ENCODE assay signal across 8 cellular contexts in the genomic region with DNA sequence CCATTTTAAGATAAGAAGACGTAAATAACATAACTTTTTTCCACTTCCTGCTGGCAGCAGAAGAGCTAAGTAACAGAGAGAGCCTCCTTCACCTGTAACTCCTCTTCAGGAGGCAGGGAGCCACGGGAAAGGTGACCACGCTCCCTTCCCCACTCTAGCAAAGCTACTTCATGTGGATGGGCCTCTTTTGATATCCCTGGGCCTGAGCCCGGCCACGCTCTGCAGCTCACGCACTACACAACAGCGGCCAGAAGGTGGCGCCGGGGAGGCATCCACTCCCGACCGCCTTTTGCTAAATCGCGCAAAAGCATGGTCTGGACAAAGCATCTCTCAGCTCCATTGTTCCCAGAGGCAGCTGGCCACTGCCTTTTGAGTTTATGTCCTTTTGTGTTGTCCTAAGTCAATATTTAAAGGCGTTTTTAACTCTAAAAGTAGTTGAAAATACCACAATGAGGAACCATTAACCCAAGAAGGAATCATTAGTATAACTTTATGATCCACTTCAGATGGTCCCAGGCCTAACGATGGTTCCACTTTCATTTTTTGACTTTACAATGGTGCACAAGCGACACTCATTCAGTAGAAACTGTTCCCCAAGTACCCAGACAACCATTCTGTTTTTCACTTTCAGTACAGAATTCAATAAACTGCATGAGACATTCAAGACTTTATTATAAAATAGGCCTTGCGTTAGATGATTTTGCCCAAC. TPM values are rescaled to one million over a fixed set of nuclear protein-coding genes. Genes with fewer than 3 reads are reported as not detected.
DNase-seq lines count a peak whose midpoint lies in the region; ATAC-seq and TF ChIP-seq lines count a peak whose summit lies in the region.

No MANE protein-coding gene starts in this region.

- peaks cover 2% of the 10 kb centered on the region for H3K4me1 Mint-ChIP-seq in endothelial cell (ENCODE audit: unreplicated experiment)

- peak; percentile 27 for DNase-seq in DMS 273 treated with DMSO at 0.1 percent for 48 hours (lab: John Stamatoyannopoulos, UW)
- DNase-seq in HS-27A (ENCODE audit: low read depth) = peak; percentile 36
- peak; percentile 80 for DNase-seq in NOMO-1 treated with DMSO at 0.1 percent for 48 hours (lab: John Stamatoyannopoulos, UW; ENCODE audit: unreplicated experiment)
- peak; percentile 50 to 72 (median 64) for DNase-seq in activated CD8-positive, alpha-beta memory T cell treated with anti-CD3 and anti-CD28 coated beads for 48 hours (ENCODE audit: low read depth in 2 of 3, low spot score in 2 of 3)
- DNase-seq in endothelial cell (ENCODE audit: low spot score) = peak; percentile 91
- DNase-seq in mucosa of gallbladder (ENCODE audit: low spot score) = peak; percentile 88
- DNase-seq in stimulated activated CD8-positive, alpha-beta memory T cell treated with anti-CD3 and anti-CD28 coated beads, Interleukin-4, amount 100 ng/mL, for 48 hours = peak; percentile 91

- peak; percentile 86 for ATAC-seq in GM21447 (IDR thresholded peaks at IDR 0.05; ENCODE audit: unreplicated experiment)

- no peak overlapping the region for H3K4me3 Mint-ChIP-seq in endothelial cell (ENCODE audit: unreplicated experiment)

- peaks cover 12% of the 10 kb centered on the region for H3K36me3 Mint-ChIP-seq in endothelial cell (ENCODE audit: low read depth, unreplicated experiment)

- no peaks in the 10 kb centered on the region for H3K27me3 Mint-ChIP-seq in endothelial cell (ENCODE audit: unreplicated experiment)

- no peaks in the 10 kb centered on the region for H3K9me3 Mint-ChIP-seq in endothelial cell (ENCODE audit: unreplicated experiment)

- TF ChIP-seq CTCF in endothelial cell (IDR thresholded peaks at IDR 0.05; ENCODE audit: unreplicated experiment) = peak; percentile 86

- no peak overlapping the region for H3K27ac Mint-ChIP-seq in endothelial cell (ENCODE audit: unreplicated experiment)

RNA-seq across cellular contexts. Expression of gene CMBL, which starts 23.6 kb away (rescaled TPM):
- total RNA-seq in endothelial cell (ENCODE audit: unreplicated experiment) = 13.1 TPM
- 90.1 TPM for total RNA-seq in mucosa of gallbladder

RNA-seq across cellular contexts. Expression of gene CCT5, which starts 34.0 kb away (rescaled TPM):
- 244 TPM for total RNA-seq in endothelial cell (ENCODE audit: unreplicated experiment)
- 133 TPM for total RNA-seq in mucosa of gallbladder

RNA-seq across cellular contexts. Expression of gene ATPSCKMT, which starts 34.4 kb away (rescaled TPM):
- total RNA-seq in endothelial cell (ENCODE audit: unreplicated experiment) = 14.4 TPM
- total RNA-seq in mucosa of gallbladder = 26.8 TPM

Comparison
In these comparisons a context has a peak if more than half of its experiments do, and no peak if none do; other contexts are left out.
1. Peak in every context shown above with its lines: DNase-seq and ATAC-seq.
2. DNase-seq: peak in every context shown above with its lines; median percentile 91 in endothelial cell; 91 in stimulated activated CD8-positive, alpha-beta memory T cell treated with anti-CD3 and anti-CD28 coated beads, Interleukin-4, amount 100 ng/mL, for 48 hours; 88 in mucosa of gallbladder; 80 in NOMO-1 treated with DMSO at 0.1 percent for 48 hours; 64 in activated CD8-positive, alpha-beta memory T cell treated with anti-CD3 and anti-CD28 coated beads for 48 hours; 36 in HS-27A; 27 in DMS 273 treated with DMSO at 0.1 percent for 48 hours.